ENCODE assay signal across 12 cellular contexts in the genomic region with DNA sequence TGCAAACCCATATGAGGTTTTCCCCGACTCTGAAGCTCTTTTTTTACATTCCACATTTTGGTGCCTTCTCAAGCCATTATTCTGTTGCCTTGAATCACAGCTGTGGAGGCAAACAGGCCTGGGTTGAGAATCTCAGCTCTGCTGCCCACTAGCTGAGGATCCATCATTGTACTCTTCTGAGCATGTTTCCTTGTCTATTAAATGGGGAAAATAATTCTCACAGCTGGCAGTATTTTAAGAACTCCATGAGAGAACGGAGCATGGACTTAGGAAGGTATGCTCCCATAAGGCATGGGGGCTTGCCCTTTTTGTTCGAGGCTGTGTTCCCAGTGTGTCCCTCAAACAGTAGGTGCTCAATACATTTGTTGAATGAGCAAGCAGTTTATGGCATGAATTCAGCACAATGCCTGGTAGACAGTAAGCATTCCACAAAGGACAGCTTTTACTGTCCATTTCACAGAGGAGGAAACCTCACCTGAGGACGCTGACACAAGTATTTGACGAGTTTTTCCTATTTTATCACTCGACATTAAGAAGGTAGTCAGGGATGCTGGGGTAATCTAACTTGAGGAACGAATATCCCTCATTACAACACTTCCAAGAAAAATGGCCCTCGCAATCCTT. TPM values are rescaled to one million over a fixed set of nuclear protein-coding genes. Genes with fewer than 3 reads are reported as not detected.
DNase-seq lines count a peak whose midpoint lies in the region; ATAC-seq and TF ChIP-seq lines count a peak whose summit lies in the region.
"Had no signal": no experiment of that assay in that cellular context is flagged by ENCODE, and none has a peak within 500 bp of the region (broad histone marks: within the 10 kb centered on the region; RNA-seq: fewer than 3 reads in every experiment).

No MANE protein-coding gene starts in this region.

- TF ChIP-seq CTCF in AG09319 (IDR thresholded peaks at IDR 0.05; ENCODE audit: low read depth, low read length), result peak; percentile 25
- no peak for TF ChIP-seq CTCF in HEK293 (tag by site-specific recombination; IDR thresholded peaks at IDR 0.05)
- no peak for TF ChIP-seq CTCF in endothelial cell (IDR thresholded peaks at IDR 0.05; ENCODE audit: unreplicated experiment)
- peak; percentile 26 for TF ChIP-seq CTCF in neural crest cell (conservative IDR thresholded peaks at IDR 0.05)

- no peaks in the 10 kb centered on the region for H3K4me1 ChIP-seq in HEK293 (ENCODE audit: control insufficient read depth, insufficient read depth, low read length)
- H3K4me1 ChIP-seq: pancreas had no signal

- no peaks in the 10 kb centered on the region for H3K36me3 Mint-ChIP-seq in endothelial cell (ENCODE audit: low read depth, unreplicated experiment)
- H3K36me3 Mint-ChIP-seq in neural crest cell (ENCODE audit: low read depth), result peaks cover 2% of the 10 kb centered on the region
- peaks cover 0 to 9% (median 0%) of the 10 kb centered on the region in 3 donors for H3K36me3 Mint-ChIP-seq in naive thymus-derived CD8-positive, alpha-beta T cell

- H3K4me3 Mint-ChIP-seq in endothelial cell (ENCODE audit: unreplicated experiment), result peak overlapping the region; percentile 93
- H3K4me3 Mint-ChIP-seq in neural crest cell, result peak overlapping the region; percentile 99
- H3K4me3 Mint-ChIP-seq in naive thymus-derived CD8-positive, alpha-beta T cell, result peak overlapping the region in 1 of 10 donors; percentile 34

- no peak overlapping the region for H3K27ac ChIP-seq in HEK293 (ENCODE audit: extremely low read depth, low read depth, low read length)

- H3K27ac Mint-ChIP-seq in endothelial cell (ENCODE audit: unreplicated experiment) (peak overlapping the region; percentile 98), neural crest cell (ENCODE audit: unreplicated experiment) (no peak overlapping the region)
- peak overlapping the region in 1 of 10 donors; percentile 29 for H3K27ac Mint-ChIP-seq in naive thymus-derived CD8-positive, alpha-beta T cell

- H3K4me3 ChIP-seq in HEK293 (ENCODE audit: low read depth, low read length), result no peak overlapping the region
- H3K4me3 ChIP-seq: K562 had no signal

- DNase-seq in AG09319 (ENCODE audit: extremely low read depth, low read depth) (no peak), endothelial cell (ENCODE audit: low spot score) (peak; percentile 12), neural crest cell (ENCODE audit: low read depth, low spot score) (no peak)
- DNase-seq in naive thymus-derived CD8-positive, alpha-beta T cell, result no peak
- DNase-seq: activated CD4-positive, CD25-positive, alpha-beta regulatory T cell; cortex of kidney; pancreas had no signal

- H3K9me3 ChIP-seq in HEK293 (ENCODE audit: control insufficient read depth, insufficient read depth, low read depth, low read length), result no peaks in the 10 kb centered on the region
- H3K9me3 ChIP-seq: pancreas had no signal

- H3K27me3 Mint-ChIP-seq in endothelial cell (ENCODE audit: unreplicated experiment), result peaks cover 9% of the 10 kb centered on the region
- H3K27me3 Mint-ChIP-seq in neural crest cell (ENCODE audit: low read depth), result peaks cover 8% of the 10 kb centered on the region
- H3K27me3 Mint-ChIP-seq in naive thymus-derived CD8-positive, alpha-beta T cell, result peaks cover 29 to 69% (median 38%) of the 10 kb centered on the region in 5 donors

- peaks cover 23% of the 10 kb centered on the region for H3K4me1 Mint-ChIP-seq in endothelial cell (ENCODE audit: unreplicated experiment)
- H3K4me1 Mint-ChIP-seq in neural crest cell, result peaks cover 11% of the 10 kb centered on the region
- H3K4me1 Mint-ChIP-seq in naive thymus-derived CD8-positive, alpha-beta T cell, result peaks cover 2 to 14% (median 6%) of the 10 kb centered on the region in 4 donors

- H3K9me3 Mint-ChIP-seq in endothelial cell (ENCODE audit: unreplicated experiment), result no peaks in the 10 kb centered on the region
- peaks cover 2% of the 10 kb centered on the region for H3K9me3 Mint-ChIP-seq in neural crest cell
- H3K9me3 Mint-ChIP-seq in naive thymus-derived CD8-positive, alpha-beta T cell, result peaks cover 0 to 17% (median 4%) of the 10 kb centered on the region in 9 donors

- H3K36me3 ChIP-seq in HEK293 (ENCODE audit: control insufficient read depth in 2 of 2, insufficient read depth in 1 of 2, low read length in 2 of 2), result no peaks in the 10 kb centered on the region
- H3K36me3 ChIP-seq: pancreas had no signal

- CTCF ChIA-PET in HEK293 (lab: Yijun Ruan, JAX), result no interaction called here

- ATAC-seq in HG02610 (IDR thresholded peaks at IDR 0.05; ENCODE audit: unreplicated experiment) (no peak), HG03520 (IDR thresholded peaks at IDR 0.05; ENCODE audit: unreplicated experiment) (no peak), GM18867 (IDR thresholded peaks at IDR 0.05; ENCODE audit: unreplicated experiment) (no peak)
- ATAC-seq in naive thymus-derived CD8-positive, alpha-beta T cell, result no peak
- ATAC-seq: K562, pancreas had no signal

- POLR2A ChIA-PET in HEK293 (lab: Yijun Ruan, JAX), result no interaction called here
- POLR2A ChIA-PET in naive thymus-derived CD8-positive, alpha-beta T cell (lab: Charles Lee), result no interaction called here

TF ChIP-seq in HEK293, 187 proteins besides CTCF, POLR2A, EP300 and RAD21:
- TF ChIP-seq ZNF792 (tag by site-specific recombination; IDR thresholded peaks at IDR 0.05), result 0 out of 2 replicates have a peak, but pooled peaks have one; percentile 24
- TF ChIP-seq ZNF19 (tag by site-specific recombination; IDR thresholded peaks at IDR 0.05; ENCODE audit: low read depth), result no peak
TF ChIP-seq in HEK293: peak in this region for 1.

RNA-seq across cellular contexts. Expression of gene PTPRG, which starts 2.2 kb away (rescaled TPM):
- total RNA-seq in endothelial cell (ENCODE audit: unreplicated experiment) (80.7 TPM), neural crest cell (38.0 and 41.2 TPM in 2 replicates)
- not detected for total RNA-seq in naive thymus-derived CD8-positive, alpha-beta T cell
- not detected for polyA plus RNA-seq in naive thymus-derived CD8-positive, alpha-beta T cell
- polyA plus RNA-seq: K562 had no signal

Comparison
In these comparisons a context has a peak if more than half of its experiments do, and no peak if none do; other contexts are left out.
1. CTCF ChIP-seq: peak in AG09319 (single experiment) and neural crest cell (single experiment); none in HEK293 (single experiment) and endothelial cell (single experiment).
2. RNA of gene PTPRG, which starts 2.2 kb away (total RNA-seq): 80.7 TPM in endothelial cell (single experiment) and 38.0 to 41.2 TPM in neural crest cell; not detected in naive thymus-derived CD8-positive, alpha-beta T cell; every median in the first group is over 10 times any median in the second.